19 cellular contexts compared by ENCODE assay signal in genomic region chr17:28765038-28765437, GRCh38.
"Had no signal": no experiment of that assay in that cellular context is flagged by ENCODE, and none has a peak within 500 bp of the region (broad histone marks: within the 10 kb centered on the region; RNA-seq: fewer than 3 reads in every experiment).

No MANE protein-coding gene starts in this region.

- H2AFZ ChIP-seq: neural progenitor cell had no signal

- H3K9me3 ChIP-seq: body of pancreas, ovary had no signal

- H3K9ac ChIP-seq: neural progenitor cell had no signal

- H3K27ac Mint-ChIP-seq: endodermal cell, neural progenitor cell, type B pancreatic cell had no signal

- H3K36me3 ChIP-seq: neural progenitor cell, ovary had no signal

- H3K4me3 ChIP-seq: body of pancreas, lung, neural progenitor cell, ovary, skin epidermis had no signal

- ATAC-seq: body of pancreas, left colon, T-helper 17 cell had no signal

- H3K9me3 Mint-ChIP-seq: central memory CD8-positive, alpha-beta T cell; endodermal cell; neural progenitor cell; type B pancreatic cell had no signal

- H3K27me3 ChIP-seq: body of pancreas, neural progenitor cell, ovary had no signal

- H3K27ac ChIP-seq: body of pancreas, neural progenitor cell, ovary, skin epidermis had no signal

- DNase-seq: activated CD4-positive, alpha-beta T cell treated with anti-CD3 and anti-CD28 coated beads, Interleukin-2, amount 50 U/mL, for 1 hour; activated CD4-positive, CD25-positive, alpha-beta regulatory T cell; activated naive CD4-positive, alpha-beta T cell; activated T-cell treated with anti-CD3 and anti-CD28 coated beads, Interleukin-2, amount 50 U/mL, for 48 hours; amniotic stem cell; body of pancreas; endodermal cell; glutamatergic neuron; left colon; ovary; retina; SHP77; stimulated activated CD4-positive, alpha-beta T cell treated with anti-CD3 and anti-CD28 coated beads, Interleukin-4, amount 100 ng/mL, for 4 hours; T-helper 17 cell had no signal

- H3K4me3 Mint-ChIP-seq: central memory CD8-positive, alpha-beta T cell; endodermal cell; neural progenitor cell; T-helper 17 cell; type B pancreatic cell had no signal

- H3K4me2 ChIP-seq: neural progenitor cell had no signal

- H3K27me3 Mint-ChIP-seq: central memory CD8-positive, alpha-beta T cell; T-helper 17 cell; type B pancreatic cell had no signal
